In the genomic region with DNA sequence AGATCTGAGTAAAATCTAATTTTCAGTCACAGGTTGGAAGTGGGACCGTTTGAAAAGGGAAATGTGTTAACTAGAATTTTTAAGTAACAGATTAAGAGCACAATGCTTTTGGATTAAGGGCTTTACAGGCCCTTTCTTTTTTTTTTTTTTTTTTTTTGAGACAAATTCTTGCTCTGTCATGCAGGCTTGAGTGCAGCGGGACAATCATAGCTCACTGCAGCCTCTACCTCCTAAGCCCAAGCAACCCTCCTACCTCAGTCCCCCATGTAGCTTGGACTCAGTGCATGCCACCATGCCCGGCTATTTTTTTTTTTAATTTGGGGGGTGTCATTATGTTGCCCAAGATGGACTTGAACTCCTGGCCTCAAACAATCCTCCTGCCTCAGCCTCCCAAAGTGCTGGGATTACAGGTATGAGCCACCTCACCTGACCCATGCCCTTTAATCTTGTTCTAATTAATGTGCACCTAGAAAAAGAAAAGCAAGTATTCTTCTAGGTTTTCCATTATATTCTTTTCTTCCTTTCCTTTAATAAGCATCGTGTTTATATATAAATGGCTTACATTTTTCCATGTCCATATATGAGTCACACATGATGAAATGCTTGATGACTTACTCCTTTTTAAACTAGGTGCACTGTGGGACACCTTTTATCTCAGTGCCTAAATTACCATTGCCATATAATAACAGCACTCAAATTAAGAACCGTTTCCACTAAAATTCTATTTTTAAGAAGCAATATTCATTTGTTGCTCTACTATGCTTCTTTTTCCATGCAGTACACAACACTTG, we compare ENCODE assay signal across 24 cellular contexts.
DNase-seq lines count a peak whose midpoint lies in the region; ATAC-seq, FAIRE-seq and TF ChIP-seq lines count a peak whose summit lies in the region.
"Had no signal": no experiment of that assay in that cellular context is flagged by ENCODE, and none has a peak within 500 bp of the region (broad histone marks: within the 10 kb centered on the region; RNA-seq: fewer than 3 reads in every experiment).

No MANE protein-coding gene starts in this region.

- no peak overlapping the region for H2AFZ ChIP-seq in mammary epithelial cell (ENCODE audit: low read depth, low read length)
- H2AFZ ChIP-seq in IMR-90 (replicated peaks; ENCODE audit: low read length, poor library complexity): no peak overlapping the region
- H2AFZ ChIP-seq in K562 (ENCODE audit: low read depth, low read length): no peak overlapping the region
- H2AFZ ChIP-seq in neural progenitor cell (replicated peaks): no peak overlapping the region

- H3K4me1 Mint-ChIP-seq in MCF 10A (ENCODE audit: insufficient read depth, unreplicated experiment): no peaks in the 10 kb centered on the region
- peaks cover 34% of the 10 kb centered on the region for H3K4me1 Mint-ChIP-seq in neural progenitor cell
- H3K4me1 Mint-ChIP-seq: B cell; CD14-positive monocyte; CD8-positive, alpha-beta memory T cell had no signal

- POLR2A ChIA-PET in MCF 10A (lab: Yijun Ruan, JAX): interaction anchor here (0.7 kb wide), 1 partner anchor 10 kb away, joined by 3 read pairs; no protein-coding TSS in a partner anchor
- POLR2A ChIA-PET in IMR-90 (lab: Charles Lee; ENCODE audit: unreplicated experiment): interaction anchor here (0.6 kb wide), 1 partner anchor 10 kb away, joined by 9 read pairs; no protein-coding TSS in a partner anchor
- POLR2A ChIA-PET in K562 (lab: Yijun Ruan, JAX): interaction anchor here (0.6 to 1.8 kb wide), 4 partner anchors 13 to 88 kb away, joined by 3 to 7 read pairs (median 3); no protein-coding TSS in a partner anchor

- dilution Hi-C loops in mammary epithelial cell (cut with HindIII; ENCODE audit: low sequenced_read_pairs) (no loop called here), IMR-90 (cut with HindIII; ENCODE audit: low sequenced_read_pairs, unreplicated experiment) (no loop called here)

- no peak overlapping the region for H4K91ac ChIP-seq in IMR-90 (ENCODE audit: insufficient read depth, low read depth, low read length)

- H3K9me3 ChIP-seq in mammary epithelial cell (replicated peaks; ENCODE audit: insufficient read depth, low read length) (no peaks in the 10 kb centered on the region), IMR-90 (ENCODE audit: control insufficient read depth, insufficient read depth, low read length) (no peaks in the 10 kb centered on the region), K562 (replicated peaks; ENCODE audit: control insufficient read depth, insufficient read depth, low read depth, low read length) (no peaks in the 10 kb centered on the region), neural progenitor cell (ENCODE audit: low read depth) (no peaks in the 10 kb centered on the region), BE2C (peaks cover under 1% of the 10 kb centered on the region; the same call in 1 of the 2 replicates)
- H3K9me3 ChIP-seq: BLaER1 treated with 17β-estradiol and CSF1 and Interleukin-3, amounts not matched to agents 10 nM and 100 nM; HAP-1 had no signal

- H3K27me3 ChIP-seq in mammary epithelial cell (ENCODE audit: insufficient read depth, low read length): no peaks in the 10 kb centered on the region
- H3K27me3 ChIP-seq in IMR-90 (ENCODE audit: control insufficient read depth, insufficient read depth, low read length): no peaks in the 10 kb centered on the region
- peaks cover 3 to 5% of the 10 kb centered on the region in 2 experiments; a peak in 1 of 5 replicates for H3K27me3 ChIP-seq in K562 (ENCODE audit: control insufficient read depth in 2 of 2, insufficient read depth in 2 of 2, low read length in 2 of 2)
- no peaks in the 10 kb centered on the region for H3K27me3 ChIP-seq in neural progenitor cell
- no peaks in the 10 kb centered on the region for H3K27me3 ChIP-seq in BE2C
- H3K27me3 ChIP-seq: BLaER1 treated with 17β-estradiol and CSF1 and Interleukin-3, amounts not matched to agents 10 nM and 100 nM had no signal

- TF ChIP-seq POLR2A in IMR-90 (IDR thresholded peaks at IDR 0.05; ENCODE audit: low read depth, low read length) (no peak), K562 (conservative IDR thresholded peaks at IDR 0.05) (no peak)

- no peak overlapping the region for H2BK20ac ChIP-seq in IMR-90 (ENCODE audit: low read depth, low read length)

- H3K4me3 ChIP-seq in mammary epithelial cell (replicated peaks in 1 of 3; ENCODE audit: insufficient read depth in 1 of 3, low read depth in 2 of 3, low read length in 3 of 3) (no peak overlapping the region), IMR-90 (ENCODE audit: insufficient read depth, low read depth, low read length) (no peak overlapping the region), K562 (no peak overlapping the region), neural progenitor cell (no peak overlapping the region), BE2C (ENCODE audit: low read depth, low read length) (no peak overlapping the region)
- H3K4me3 ChIP-seq: BLaER1 treated with 17β-estradiol and CSF1 and Interleukin-3, amounts not matched to agents 10 nM and 100 nM; GM12878; HAP-1 had no signal

- no peaks in the 10 kb centered on the region for H3K9me3 Mint-ChIP-seq in MCF 10A (ENCODE audit: unreplicated experiment)
- H3K9me3 Mint-ChIP-seq in neural progenitor cell: no peaks in the 10 kb centered on the region

- H4K8ac ChIP-seq in IMR-90 (ENCODE audit: low read depth in 2 of 2, low read length in 2 of 2): no peak overlapping the region

- H3K27me3 Mint-ChIP-seq in MCF 10A (ENCODE audit: insufficient read depth, unreplicated experiment) (no peaks in the 10 kb centered on the region), neural progenitor cell (ENCODE audit: insufficient read depth, low read depth) (no peaks in the 10 kb centered on the region)
- H3K27me3 Mint-ChIP-seq: B cell; CD4-positive, alpha-beta T cell had no signal

- H3K9me1 ChIP-seq in IMR-90 (ENCODE audit: insufficient read depth, low read length): peaks cover 4% of the 10 kb centered on the region; the same call in 1 of the 2 replicates
- no peaks in the 10 kb centered on the region for H3K9me1 ChIP-seq in K562 (ENCODE audit: control insufficient read depth, insufficient read depth, low read length)

- H2BK120ac ChIP-seq in IMR-90 (ENCODE audit: low read depth, low read length): no peak overlapping the region

- no peak overlapping the region for H3K9ac ChIP-seq in mammary epithelial cell (ENCODE audit: insufficient read depth, low read length)
- no peak overlapping the region for H3K9ac ChIP-seq in IMR-90 (ENCODE audit: low read depth, low read length)
- no peak overlapping the region for H3K9ac ChIP-seq in K562 (ENCODE audit: insufficient read depth in 1 of 2, low read depth in 2 of 2, low read length in 2 of 2)
- no peak overlapping the region for H3K9ac ChIP-seq in neural progenitor cell
- H3K9ac ChIP-seq: BLaER1 treated with 17β-estradiol and CSF1 and Interleukin-3, amounts not matched to agents 10 nM and 100 nM had no signal

- CTCF ChIA-PET in MCF 10A (lab: Yijun Ruan, JAX) (no interaction called here), mammary epithelial cell (lab: Charles Lee; ENCODE audit: low non-redundant PET) (no interaction called here), IMR-90 (lab: Yijun Ruan, JAX) (interaction anchor here (0.6 kb wide), 1 partner anchor 462 kb away, joined by 3 read pairs; no protein-coding TSS in a partner anchor), K562 (lab: Yijun Ruan, JAX; ENCODE audit: low intra/inter-chr PET ratio) (no interaction called here)

- H3K36me3 ChIP-seq in mammary epithelial cell (ENCODE audit: insufficient read depth, low read length): no peaks in the 10 kb centered on the region
- 0 out of 2 replicates have a peak, but pooled peaks cover 1% of the 10 kb centered on the region for H3K36me3 ChIP-seq in IMR-90 (ENCODE audit: control insufficient read depth, insufficient read depth, low read length)
- no peaks in the 10 kb centered on the region for H3K36me3 ChIP-seq in K562 (ENCODE audit: control insufficient read depth, insufficient read depth, low read length)
- H3K36me3 ChIP-seq in neural progenitor cell: no peaks in the 10 kb centered on the region
- H3K36me3 ChIP-seq in BE2C: peaks cover 17% of the 10 kb centered on the region
- H3K36me3 ChIP-seq: BLaER1 treated with 17β-estradiol and CSF1 and Interleukin-3, amounts not matched to agents 10 nM and 100 nM; HAP-1 had no signal

- ATAC-seq in IMR-90 (ENCODE audit: low read depth): peak; percentile 13; the same call in 1 of the 2 replicates
- peak; percentile 58 for ATAC-seq in K562
- no peak for ATAC-seq in left colon
- ATAC-seq: GM12878 had no signal

- H2AK9ac ChIP-seq in IMR-90 (replicated peaks; ENCODE audit: low read depth, low read length, poor library complexity): no peak overlapping the region

- no peak overlapping the region for H3K23ac ChIP-seq in IMR-90 (ENCODE audit: low read depth, low read length)

- intact Hi-C loops in MCF 10A (cut with micrococcal nuclease): no loop called here
- intact Hi-C loops in mammary epithelial cell (cut with micrococcal nuclease): no loop called here
- intact Hi-C loops in IMR-90 (cut with micrococcal nuclease): no loop called here
- intact Hi-C loops in K562 (cut with micrococcal nuclease): no loop called here
- intact Hi-C loops in left colon (cut with DNase I, micrococcal nuclease): no loop called here

- WGBS in mammary epithelial cell (ENCODE audit: low coverage, missing lambda C conversion rate): 42% methylated on average over 3 of the region's 5 CpGs
- no CpG with 5 or more reads among the region's 5 CpGs for WGBS in IMR-90 (ENCODE audit: extremely low coverage in 2 of 2, insufficient read length in 1 of 2), 2 experiments
- WGBS in K562 (ENCODE audit: insufficient coverage, low coverage, missing lambda C conversion rate): 5% methylated on average over 5 of the region's 5 CpGs

- DNase-seq in MCF 10A (ENCODE audit: unreplicated experiment) (peak; percentile 27), mammary epithelial cell (no peak), IMR-90 (peak; percentile 51), K562 (ENCODE audit: extremely low read depth in 1 of 4, low spot score in 3 of 4) (peak; percentile 12 to 23 (median 18)), neural progenitor cell (ENCODE audit: low spot score) (peak; percentile 55), NCI-H748 treated with DMSO at 0.1 percent for 48 hours (lab: John Stamatoyannopoulos, UW) (no peak), left colon (no peak), BE2C (no peak)
- DNase-seq: CD4-positive, alpha-beta T cell; CD8-positive, alpha-beta memory T cell; DMS 273 treated with DMSO at 0.1 percent for 48 hours; DMS79; EL; GDM1 had no signal

- H3K18ac ChIP-seq in IMR-90 (ENCODE audit: low read depth, low read length): no peak overlapping the region

- FAIRE-seq in K562 (lab: Jason Lieb, UNC): no peak
- FAIRE-seq: A204.1, D721Med, GM12878, GM18507, H1 had no signal

- TF ChIP-seq CTCF in MCF 10A (IDR thresholded peaks at IDR 0.05; ENCODE audit: unreplicated experiment) (no peak), mammary epithelial cell (conservative IDR thresholded peaks at IDR 0.05 in 1 of 2, IDR thresholded peaks at IDR 0.05 in 1 of 2; ENCODE audit: extremely low read depth in 1 of 2, insufficient read depth in 1 of 2, low read depth in 1 of 2, low read length in 2 of 2) (no peak), IMR-90 (conservative IDR thresholded peaks at IDR 0.05; ENCODE audit: low read depth, low read length) (no peak), K562 (IDR thresholded peaks at IDR 0.05 in 2 of 3, conservative IDR thresholded peaks at IDR 0.05 in 1 of 3; ENCODE audit: insufficient read depth in 2 of 3, low read depth in 1 of 3, low read length in 3 of 3) (no peak; a peak in 1 of 6 replicates), neural progenitor cell (IDR thresholded peaks at IDR 0.05) (no peak), BE2C (IDR thresholded peaks at IDR 0.05; ENCODE audit: low read depth, low read length) (no peak)

- H2BK5ac ChIP-seq in IMR-90 (ENCODE audit: low read depth, low read length, poor library complexity, severe bottlenecking): no peak overlapping the region

- H3F3A ChIP-seq in neural progenitor cell (ENCODE audit: low read depth): no peaks in the 10 kb centered on the region

- H4K20me1 ChIP-seq in mammary epithelial cell (ENCODE audit: insufficient read depth, low read length) (no peaks in the 10 kb centered on the region), IMR-90 (ENCODE audit: insufficient read depth, low read length) (peaks cover 51% of the 10 kb centered on the region), K562 (replicated peaks; ENCODE audit: control insufficient read depth, insufficient read depth, low read length) (no peaks in the 10 kb centered on the region; the same call in none of the 2 replicates), neural progenitor cell (ENCODE audit: low read depth) (peaks cover 15% of the 10 kb centered on the region)
- H4K20me1 ChIP-seq: BLaER1 treated with 17β-estradiol and CSF1 and Interleukin-3, amounts not matched to agents 10 nM and 100 nM had no signal

- H3K4me1 ChIP-seq in mammary epithelial cell (ENCODE audit: insufficient read depth, low read length) (no peaks in the 10 kb centered on the region), IMR-90 (ENCODE audit: control insufficient read depth, insufficient read depth, low read length) (peaks cover 4% of the 10 kb centered on the region), K562 (replicated peaks in 1 of 2; ENCODE audit: control insufficient read depth in 2 of 2, insufficient read depth in 2 of 2, low read length in 2 of 2) (no peaks in the 10 kb centered on the region; a peak in 1 of 5 replicates), neural progenitor cell (peaks cover 47% of the 10 kb centered on the region), BE2C (peaks cover 28% of the 10 kb centered on the region)
- H3K4me1 ChIP-seq: HAP-1 had no signal

- no TSS peak for BruUV-seq in MCF 10A (replicated peaks; lab: Mats Ljungman, UMichigan)
- no TSS peak for BruUV-seq in mammary epithelial cell (replicated peaks; lab: Mats Ljungman, UMichigan)
- no TSS peak for BruUV-seq in IMR-90 (replicated peaks; lab: Mats Ljungman, UMichigan)
- BruUV-seq in K562 (replicated peaks; lab: Mats Ljungman, UMichigan): no TSS peak

- no peaks in the 10 kb centered on the region for H3K36me3 Mint-ChIP-seq in MCF 10A (ENCODE audit: insufficient read depth, unreplicated experiment)
- no peaks in the 10 kb centered on the region for H3K36me3 Mint-ChIP-seq in neural progenitor cell
- H3K36me3 Mint-ChIP-seq: CD14-positive monocyte; CD8-positive, alpha-beta memory T cell had no signal

- in situ Hi-C loops in mammary epithelial cell (cut with MboI; ENCODE audit: low sequenced_read_pairs in 2 of 2) (no loop called here), IMR-90 (cut with MboI; ENCODE audit: low sequenced_read_pairs) (no loop called here), K562 (cut with MboI) (no loop called here)

- H3K27ac Mint-ChIP-seq in MCF 10A (ENCODE audit: low read depth, unreplicated experiment) (no peak overlapping the region), neural progenitor cell (no peak overlapping the region)
- H3K27ac Mint-ChIP-seq: B cell; CD14-positive monocyte; CD4-positive, alpha-beta T cell; CD8-positive, alpha-beta memory T cell had no signal

- H2AK5ac ChIP-seq in IMR-90 (ENCODE audit: low read depth, low read length): no peak overlapping the region

- no peak for TF ChIP-seq EP300 in K562 (IDR thresholded peaks at IDR 0.05; ENCODE audit: low read length)

- H3K79me1 ChIP-seq in IMR-90 (ENCODE audit: low read depth in 1 of 2, low read length in 2 of 2): peaks cover 11 to 62% of the 10 kb centered on the region in 2 experiments

- H3K27ac ChIP-seq in mammary epithelial cell (ENCODE audit: insufficient read depth, low read depth, low read length) (no peak overlapping the region), IMR-90 (ENCODE audit: insufficient read depth, low read length) (no peak overlapping the region), K562 (ENCODE audit: extremely low read depth, low read depth, low read length) (no peak overlapping the region), neural progenitor cell (no peak overlapping the region)
- H3K27ac ChIP-seq: 22Rv1; BLaER1 treated with 17β-estradiol and CSF1 and Interleukin-3, amounts not matched to agents 10 nM and 100 nM had no signal

- no peak overlapping the region for H3K14ac ChIP-seq in IMR-90 (replicated peaks; ENCODE audit: low read depth, low read length)

- no peak overlapping the region for H4K5ac ChIP-seq in IMR-90 (ENCODE audit: low read depth, low read length)

- H3K79me2 ChIP-seq in mammary epithelial cell (ENCODE audit: insufficient read depth, low read length): no peaks in the 10 kb centered on the region
- H3K79me2 ChIP-seq in K562 (ENCODE audit: control insufficient read depth, insufficient read depth, low read length): no peaks in the 10 kb centered on the region
- H3K79me2 ChIP-seq in neural progenitor cell (ENCODE audit: low read depth): no peaks in the 10 kb centered on the region

- H3K4me2 ChIP-seq in mammary epithelial cell (ENCODE audit: insufficient read depth, low read depth, low read length) (no peak overlapping the region), IMR-90 (ENCODE audit: low read depth, low read length) (no peak overlapping the region), K562 (ENCODE audit: insufficient read depth, low read length) (no peak overlapping the region), neural progenitor cell (peak overlapping the region; percentile 30)

- H3K4me3 Mint-ChIP-seq in MCF 10A (ENCODE audit: unreplicated experiment) (no peak overlapping the region), neural progenitor cell (no peak overlapping the region)
- H3K4me3 Mint-ChIP-seq: B cell; CD14-positive monocyte; CD4-positive, alpha-beta T cell; CD8-positive, alpha-beta memory T cell had no signal

- no peak overlapping the region for H3K56ac ChIP-seq in IMR-90 (ENCODE audit: extremely low read depth, insufficient read depth, low read length)

- no peak overlapping the region for H2BK15ac ChIP-seq in IMR-90 (ENCODE audit: low read depth, low read length)

- no peak overlapping the region for H3K4ac ChIP-seq in IMR-90 (ENCODE audit: low read depth, low read length)

- no peak for TF ChIP-seq RAD21 in IMR-90 (IDR thresholded peaks at IDR 0.05; ENCODE audit: low read length)
- no peak for TF ChIP-seq RAD21 in K562 (CRISPR knock-in tag; conservative IDR thresholded peaks at IDR 0.05 in 1 of 2, IDR thresholded peaks at IDR 0.05 in 1 of 2)

Comparison
In these comparisons a context has a peak if more than half of its experiments do, and no peak if none do; other contexts are left out.
1. DNase-seq: peak in MCF 10A (single experiment), IMR-90 (single experiment), K562 (4 of 4) and neural progenitor cell (single experiment); none in mammary epithelial cell (single experiment), NCI-H748 treated with DMSO at 0.1 percent for 48 hours (single experiment), left colon (0 of 2) and BE2C (single experiment).